ENCODE assay signal across 23 cellular contexts in genomic region chr1:31273619-31274018, GRCh38. TPM values are rescaled to one million over a fixed set of nuclear protein-coding genes. Genes with fewer than 3 reads are reported as not detected.
A peak's percentile ranks its signal among the peaks of the same experiment; 100 is the strongest.
DNase-seq lines count a peak whose midpoint lies in the region; ATAC-seq and TF ChIP-seq lines count a peak whose summit lies in the region.
"Had no signal": no experiment of that assay in that cellular context is flagged by ENCODE, and none has a peak within 500 bp of the region (broad histone marks: within the 10 kb centered on the region; RNA-seq: fewer than 3 reads in every experiment).

No MANE protein-coding gene starts in this region.

- H3K9me3 Mint-ChIP-seq in activated CD4-positive, alpha-beta T cell treated with anti-CD3 and anti-CD28 coated beads, Interleukin-2, amount 10 ng/mL, durations not matched to agents 24 days and 14 days: no peaks in the 10 kb centered on the region
- H3K9me3 Mint-ChIP-seq in effector memory CD8-positive, alpha-beta T cell: no peaks in the 10 kb centered on the region
- H3K9me3 Mint-ChIP-seq in mesothelial cell of epicardium: no peaks in the 10 kb centered on the region
- H3K9me3 Mint-ChIP-seq: CD4-positive, alpha-beta memory T cell had no signal

- no peak for ATAC-seq in effector memory CD8-positive, alpha-beta T cell (replicated peaks)

- TF ChIP-seq CTCF in RWPE1 (conservative IDR thresholded peaks at IDR 0.05; ENCODE audit: low read depth) (no peak), mesothelial cell of epicardium (IDR thresholded peaks at IDR 0.05; ENCODE audit: unreplicated experiment) (no peak)

- CTCF ChIA-PET in RWPE1 (lab: Yijun Ruan, JAX): interaction anchor here (0.6 to 1.5 kb wide), 2 partner anchors 15 to 89 kb away, joined by 3 to 4 read pairs; no protein-coding TSS in a partner anchor

- peaks cover 7% of the 10 kb centered on the region for H3K4me1 Mint-ChIP-seq in activated CD4-positive, alpha-beta T cell treated with anti-CD3 and anti-CD28 coated beads, Interleukin-2, amount 10 ng/mL, durations not matched to agents 24 days and 14 days
- H3K4me1 Mint-ChIP-seq in effector memory CD8-positive, alpha-beta T cell (ENCODE audit: low read depth in 2 of 2): peaks cover 4 to 20% of the 10 kb centered on the region in 2 donors
- peaks cover 3% of the 10 kb centered on the region for H3K4me1 Mint-ChIP-seq in mesothelial cell of epicardium

- H3K27ac ChIP-seq in RWPE1: peak overlapping the region; percentile 61
- H3K27ac ChIP-seq: BLaER1 treated with 17β-estradiol and CSF1 and Interleukin-3, amounts not matched to agents 10 nM and 100 nM; GM23248; Peyer's patch had no signal

- peak overlapping the region; percentile 37 for H3K27ac Mint-ChIP-seq in activated CD4-positive, alpha-beta T cell treated with anti-CD3 and anti-CD28 coated beads, Interleukin-2, amount 10 ng/mL, durations not matched to agents 24 days and 14 days
- peak overlapping the region; percentile 68 to 83 for H3K27ac Mint-ChIP-seq in effector memory CD8-positive, alpha-beta T cell
- H3K27ac Mint-ChIP-seq in mesothelial cell of epicardium: peak overlapping the region; percentile 11

- POLR2A ChIA-PET in RWPE1 (lab: Yijun Ruan, JAX; ENCODE audit: low non-redundant PET): interaction anchor here (0.6 kb wide), 1 partner anchor 23 kb away, joined by 5 read pairs; the partner anchor contains the start of genes SNRNP40 and ZCCHC17

- peaks cover 55% of the 10 kb centered on the region for H3K36me3 Mint-ChIP-seq in activated CD4-positive, alpha-beta T cell treated with anti-CD3 and anti-CD28 coated beads, Interleukin-2, amount 10 ng/mL, durations not matched to agents 24 days and 14 days (ENCODE audit: low read depth)
- H3K36me3 Mint-ChIP-seq in effector memory CD8-positive, alpha-beta T cell (ENCODE audit: insufficient read depth): peaks cover 79% of the 10 kb centered on the region
- peaks cover 45% of the 10 kb centered on the region for H3K36me3 Mint-ChIP-seq in mesothelial cell of epicardium

- intact Hi-C loops in activated CD4-positive, alpha-beta T cell treated with anti-CD3 and anti-CD28 coated beads, Interleukin-2, amount 10 ng/mL, durations not matched to agents 24 days and 14 days (cut with micrococcal nuclease): no loop called here

- no peak for DNase-seq in activated CD4-positive, alpha-beta T cell treated with anti-CD3 and anti-CD28 coated beads, Interleukin-2, amount 10 ng/mL, durations not matched to agents 24 days and 14 days
- DNase-seq in activated CD4-positive, alpha-beta T cell treated with anti-CD3 and anti-CD28 coated beads for 1 hour: no peak
- DNase-seq in RWPE1 (ENCODE audit: low spot score): peak; percentile 30
- no peak for DNase-seq in effector memory CD8-positive, alpha-beta T cell
- no peak for DNase-seq in mesothelial cell of epicardium (ENCODE audit: low spot score in 2 of 2, unreplicated experiment in 2 of 2)
- no peak for DNase-seq in NCI-H226
- no peak for DNase-seq in DMS53 treated with DMSO at 0.1 percent for 48 hours (lab: John Stamatoyannopoulos, UW; ENCODE audit: unreplicated experiment)
- DNase-seq in stimulated activated CD8-positive, alpha-beta memory T cell treated with anti-CD3 and anti-CD28 coated beads, Interleukin-4, amount 100 ng/mL, for 48 hours: no peak
- DNase-seq: 8988T, GM23248, HCEC 1CT, Kasumi-1, NCI-H1694, NCI-H2081, NCI-H2171, NCI-H446, NCI-H526, Peyer's patch, Right ventricle myocardium superior had no signal

- no peak overlapping the region for H3K4me3 Mint-ChIP-seq in activated CD4-positive, alpha-beta T cell treated with anti-CD3 and anti-CD28 coated beads, Interleukin-2, amount 10 ng/mL, durations not matched to agents 24 days and 14 days
- H3K4me3 Mint-ChIP-seq in effector memory CD8-positive, alpha-beta T cell: no peak overlapping the region
- no peak overlapping the region for H3K4me3 Mint-ChIP-seq in mesothelial cell of epicardium
- H3K4me3 Mint-ChIP-seq: CD4-positive, alpha-beta memory T cell had no signal

- H3K27me3 Mint-ChIP-seq in activated CD4-positive, alpha-beta T cell treated with anti-CD3 and anti-CD28 coated beads, Interleukin-2, amount 10 ng/mL, durations not matched to agents 24 days and 14 days: no peaks in the 10 kb centered on the region
- H3K27me3 Mint-ChIP-seq in effector memory CD8-positive, alpha-beta T cell: no peaks in the 10 kb centered on the region
- H3K27me3 Mint-ChIP-seq in mesothelial cell of epicardium (ENCODE audit: low read depth): no peaks in the 10 kb centered on the region
- H3K27me3 Mint-ChIP-seq: CD4-positive, alpha-beta memory T cell had no signal

RNA-seq across cellular contexts. Expression of gene SNRNP40, which starts 23.0 kb away (rescaled TPM):
- 132 and 133 TPM in 2 replicates for total RNA-seq in activated CD4-positive, alpha-beta T cell treated with anti-CD3 and anti-CD28 coated beads, Interleukin-2, amount 10 ng/mL, durations not matched to agents 24 days and 14 days
- 63.2 to 70.7 TPM (median 64.3 TPM) in 3 replicates for total RNA-seq in mesothelial cell of epicardium

RNA-seq across cellular contexts. Expression of gene ZCCHC17, which starts 23.2 kb away (rescaled TPM):
- 25.5 and 26.2 TPM in 2 replicates for total RNA-seq in activated CD4-positive, alpha-beta T cell treated with anti-CD3 and anti-CD28 coated beads, Interleukin-2, amount 10 ng/mL, durations not matched to agents 24 days and 14 days
- total RNA-seq in mesothelial cell of epicardium: 25.3 to 27.1 TPM (median 26.6 TPM) in 3 replicates

RNA-seq across cellular contexts. Expression of gene NKAIN1, which starts 33.9 kb away (rescaled TPM):
- not detected in 2 replicates for total RNA-seq in activated CD4-positive, alpha-beta T cell treated with anti-CD3 and anti-CD28 coated beads, Interleukin-2, amount 10 ng/mL, durations not matched to agents 24 days and 14 days
- 9.4 to 10.2 TPM (median 9.4 TPM) in 3 replicates for total RNA-seq in mesothelial cell of epicardium
- total RNA-seq: CD4-positive, alpha-beta memory T cell; MCF 10A; OCI-LY7; Peyer's patch; Right ventricle myocardium superior had no signal

Comparison
In these comparisons a context has a peak if more than half of its experiments do, and no peak if none do; other contexts are left out.
1. H3K27ac Mint-ChIP-seq: peak in every context shown above with its lines; median percentile 76 in effector memory CD8-positive, alpha-beta T cell; 37 in activated CD4-positive, alpha-beta T cell treated with anti-CD3 and anti-CD28 coated beads, Interleukin-2, amount 10 ng/mL, durations not matched to agents 24 days and 14 days; 11 in mesothelial cell of epicardium.
2. RNA of gene NKAIN1, which starts 33.9 kb away (total RNA-seq): 9.4 to 10.2 TPM in mesothelial cell of epicardium; not detected in activated CD4-positive, alpha-beta T cell treated with anti-CD3 and anti-CD28 coated beads, Interleukin-2, amount 10 ng/mL, durations not matched to agents 24 days and 14 days; every median in the first group is over 10 times any median in the second.